ENCODE assay signal across 20 cellular contexts in the genomic region with DNA sequence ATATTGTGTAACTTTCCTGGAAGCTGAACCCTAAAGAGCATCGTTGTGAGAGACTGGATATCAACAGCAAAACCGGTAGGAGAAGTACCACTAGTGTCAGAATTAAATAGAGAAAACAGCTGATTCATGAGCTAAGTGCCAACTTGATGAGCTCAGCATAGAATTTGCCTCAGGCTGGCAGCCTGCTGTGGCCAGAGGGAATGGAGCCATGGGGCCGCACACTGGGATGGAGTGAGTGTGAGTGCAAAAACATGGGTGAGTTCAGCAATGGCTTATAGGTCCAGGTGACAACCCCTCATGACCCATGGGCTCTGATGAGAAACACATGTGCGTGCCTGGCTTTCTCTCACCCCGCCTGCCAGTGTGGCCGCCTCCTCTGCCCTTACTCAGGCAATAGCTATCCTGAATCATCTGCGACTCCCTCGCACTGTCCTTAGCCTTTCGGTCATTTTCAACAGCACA. TPM values are rescaled to one million over a fixed set of nuclear protein-coding genes. Genes with fewer than 3 reads are reported as not detected.
DNase-seq lines count a peak whose midpoint lies in the region; TF ChIP-seq lines count a peak whose summit lies in the region.
"Had no signal": no experiment of that assay in that cellular context is flagged by ENCODE, and none has a peak within 500 bp of the region (broad histone marks: within the 10 kb centered on the region; RNA-seq: fewer than 3 reads in every experiment).

No MANE protein-coding gene starts in this region.

- no peak overlapping the region for H3K56ac ChIP-seq in mesendoderm (ENCODE audit: low read length)

- no peak overlapping the region for H2BK120ac ChIP-seq in mesendoderm (ENCODE audit: low read depth, low read length)

- no peak overlapping the region for H3K9ac ChIP-seq in mesendoderm (ENCODE audit: low read length)

- H2BK15ac ChIP-seq in mesendoderm (replicated peaks; ENCODE audit: low read depth), result no peak overlapping the region

- no peaks in the 10 kb centered on the region for H3K36me3 ChIP-seq in mesendoderm (ENCODE audit: control insufficient read depth, insufficient read depth, low read length)
- H3K36me3 ChIP-seq: left ventricle myocardium inferior, tibial artery had no signal

- H3K27ac ChIP-seq in mesendoderm (ENCODE audit: low read depth, low read length), result no peak overlapping the region
- H3K27ac ChIP-seq: coronary artery, left ventricle myocardium inferior, tibial artery had no signal

- H3K27me3 ChIP-seq in mesendoderm (ENCODE audit: insufficient read depth, low read length, poor library complexity), result no peaks in the 10 kb centered on the region
- H3K27me3 ChIP-seq: tibial artery had no signal

- no peak for TF ChIP-seq CTCF in astrocyte of the spinal cord (IDR thresholded peaks at IDR 0.05; ENCODE audit: low read depth, low read length)

- H2AK5ac ChIP-seq in mesendoderm (ENCODE audit: low read length), result no peak overlapping the region

- H3K79me1 ChIP-seq in mesendoderm (ENCODE audit: low read length), result no peaks in the 10 kb centered on the region

- in situ Hi-C loops in ACHN (cut with HindIII; ENCODE audit: low pct_ligation_motif_present, low pct_unique_long_range_greater_than_20kb, low sequenced_read_pairs) (no loop called here), astrocyte of the spinal cord (cut with HindIII; ENCODE audit: low sequenced_read_pairs) (no loop called here)

- H3K79me2 ChIP-seq in mesendoderm (ENCODE audit: control insufficient read depth, insufficient read depth, low read length), result no peaks in the 10 kb centered on the region

- H2BK5ac ChIP-seq in mesendoderm (ENCODE audit: low read length), result no peak overlapping the region

- H3K18ac ChIP-seq in mesendoderm (ENCODE audit: low read length), result no peak overlapping the region

- no peak overlapping the region for H3K4ac ChIP-seq in mesendoderm (ENCODE audit: low read depth, low read length)

- H3K4me2 ChIP-seq in mesendoderm (ENCODE audit: low read length), result no peak overlapping the region

- no CpG with 5 or more reads among the region's 9 CpGs for WGBS in mesendoderm (ENCODE audit: extremely low coverage, insufficient coverage, low lambda C conversion rate)

- no peaks in the 10 kb centered on the region for H3K4me1 ChIP-seq in mesendoderm (ENCODE audit: control insufficient read depth, low read depth, low read length)
- H3K4me1 ChIP-seq: left ventricle myocardium inferior, tibial artery had no signal

- DNase-seq in ACHN, result peak; percentile 42
- DNase-seq in M059J (ENCODE audit: low read depth), result peak; percentile 93
- peak; percentile 36 for DNase-seq in astrocyte of the spinal cord (ENCODE audit: low read depth, low spot score)
- DNase-seq in mesendoderm, result peak; percentile 79
- no peak for DNase-seq in nucleus accumbens (lab: John Stamatoyannopoulos, UW)
- no peak for DNase-seq in GDM1 (lab: John Stamatoyannopoulos, UW)
- DNase-seq in NCI-H1694 treated with DMSO at 0.1 percent for 48 hours (lab: John Stamatoyannopoulos, UW), result no peak
- DNase-seq in NCI-H1105 (lab: John Stamatoyannopoulos, UW), result no peak
- DNase-seq: activated CD4-positive, alpha-beta T cell treated with anti-CD3 and anti-CD28 coated beads, Interleukin-2, amount 10 ng/mL, durations not matched to agents 24 days and 14 days; activated CD8-positive, alpha-beta memory T cell treated with anti-CD3 and anti-CD28 coated beads, Interleukin-2, amount 50 U/mL, for 4 hours; activated gamma-delta T cell treated with Interleukin-2 at 50 U/mL for 16 hours; CD4-positive, alpha-beta T cell; DMS79; HCEC 1CT; left ventricle myocardium inferior; NCI-H82; right cardiac atrium; stimulated activated naive CD4-positive, alpha-beta T cell; tibial artery had no signal

- no peak overlapping the region for H3K23ac ChIP-seq in mesendoderm (ENCODE audit: low read length)

- H3K4me3 ChIP-seq in astrocyte of the spinal cord (ENCODE audit: low read depth, low read length), result no peak overlapping the region
- no peak overlapping the region for H3K4me3 ChIP-seq in mesendoderm (ENCODE audit: low read length)
- H3K4me3 ChIP-seq: coronary artery, left ventricle myocardium inferior, tibial artery had no signal

- H4K5ac ChIP-seq in mesendoderm (ENCODE audit: low read length), result no peak overlapping the region

- H4K8ac ChIP-seq in mesendoderm (ENCODE audit: low read depth, low read length), result no peak overlapping the region

RNA-seq across cellular contexts. Expression of a gene that starts 25.4 kb away (rescaled TPM):
- 1.4 and 2.4 TPM in 2 replicates for total RNA-seq in M059J (2014; rRNA removed; shearing (Covaris generic))
- 5.5 TPM for polyA plus RNA-seq in mesendoderm (2013, experiment 1 of 2)
- 5.8 TPM for polyA plus RNA-seq in mesendoderm (2013, experiment 2 of 2)
- total RNA-seq: activated CD4-positive, alpha-beta T cell treated with anti-CD3 and anti-CD28 coated beads, Interleukin-2, amount 10 ng/mL, durations not matched to agents 24 days and 14 days; CD4-positive, alpha-beta T cell; left ventricle myocardium inferior; right cardiac atrium had no signal
- polyA plus RNA-seq: right cardiac atrium had no signal

Comparison
In these comparisons a context has a peak if more than half of its experiments do, and no peak if none do; other contexts are left out.
1. DNase-seq: peak in ACHN (single experiment), M059J (single experiment), astrocyte of the spinal cord (single experiment) and mesendoderm (single experiment); none in nucleus accumbens (0 of 56), GDM1 (single experiment), NCI-H1694 treated with DMSO at 0.1 percent for 48 hours (single experiment) and NCI-H1105 (single experiment).